Comparison of ENCODE assay signal across 12 cellular contexts in the genomic region with DNA sequence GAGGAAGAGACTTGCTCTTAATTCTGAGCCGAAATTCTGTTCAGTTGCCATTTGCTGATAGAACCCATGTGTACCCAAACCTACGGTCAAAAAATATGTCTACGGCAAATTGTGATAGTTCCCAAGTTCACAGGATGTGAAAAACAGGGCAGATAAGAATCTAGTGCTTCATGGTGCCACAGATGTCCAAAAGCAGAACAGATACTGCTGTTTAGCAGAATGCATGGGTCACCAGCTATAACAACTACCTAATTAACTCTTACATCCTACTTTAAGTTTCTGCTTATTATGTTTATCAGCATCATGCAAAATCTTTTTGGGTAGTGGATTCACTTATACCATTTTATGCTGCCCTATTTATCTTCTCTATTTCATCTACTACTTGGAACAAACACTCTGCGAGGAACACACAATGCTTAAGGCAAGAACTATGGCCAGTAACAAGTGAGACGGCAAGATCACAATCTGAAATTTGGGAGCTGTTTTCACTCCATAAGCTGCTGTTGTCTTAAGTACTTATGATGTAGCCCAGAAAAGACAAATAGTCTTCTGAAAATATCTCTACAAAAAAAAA.
A peak's percentile ranks its signal among the peaks of the same experiment; 100 is the strongest.
DNase-seq lines count a peak whose midpoint lies in the region; ATAC-seq and TF ChIP-seq lines count a peak whose summit lies in the region.
"Had no signal": no experiment of that assay in that cellular context is flagged by ENCODE, and none has a peak within 500 bp of the region (broad histone marks: within the 10 kb centered on the region; RNA-seq: fewer than 3 reads in every experiment).

No MANE protein-coding gene starts in this region.

- no peaks in the 10 kb centered on the region for H3K79me2 ChIP-seq in OCI-LY3 (ENCODE audit: low read length)
- no peaks in the 10 kb centered on the region for H3K79me2 ChIP-seq in GM23248 (ENCODE audit: insufficient read depth)

- no peaks in the 10 kb centered on the region for H3K4me1 Mint-ChIP-seq in HFFc6 (ENCODE audit: low read depth)

- no peak overlapping the region for H3K27ac Mint-ChIP-seq in HFFc6

- ATAC-seq in GM18502 (IDR thresholded peaks at IDR 0.05; ENCODE audit: poor library complexity, unreplicated experiment): peak; percentile 100
- ATAC-seq in GM21390 (IDR thresholded peaks at IDR 0.05; ENCODE audit: unreplicated experiment): peak; percentile 95
- peak; percentile 100 for ATAC-seq in HG03135 (IDR thresholded peaks at IDR 0.05; ENCODE audit: unreplicated experiment)
- ATAC-seq in gastroesophageal sphincter: no peak

- TF ChIP-seq CTCF in OCI-LY3 (IDR thresholded peaks at IDR 0.05; ENCODE audit: low read depth, low read length) (no peak), HFFc6 (IDR thresholded peaks at IDR 0.05) (no peak), gastroesophageal sphincter (IDR thresholded peaks at IDR 0.05) (no peak)

- H2AFZ ChIP-seq in OCI-LY3 (ENCODE audit: low read depth, low read length): no peak overlapping the region
- H2AFZ ChIP-seq in GM23248: no peak overlapping the region

- H3K27me3 Mint-ChIP-seq in HFFc6 (ENCODE audit: insufficient read depth): no peaks in the 10 kb centered on the region; the same call in 1 of the 2 replicates

- TF ChIP-seq POLR2A in gastroesophageal sphincter (IDR thresholded peaks at IDR 0.05): no peak

- H3K36me3 ChIP-seq in OCI-LY3 (replicated peaks; ENCODE audit: low read depth, low read length) (no peaks in the 10 kb centered on the region), gastroesophageal sphincter (no peaks in the 10 kb centered on the region), GM23248 (ENCODE audit: low read depth) (no peaks in the 10 kb centered on the region)
- H3K36me3 ChIP-seq: BLaER1, colonic mucosa had no signal

- in situ Hi-C loops in GM23248 (cut with MboI): no loop called here

- H3K4me2 ChIP-seq in OCI-LY3 (ENCODE audit: low read length) (peak overlapping the region; percentile 85), GM23248 (ENCODE audit: unreplicated experiment) (no peak overlapping the region)
- H3K4me2 ChIP-seq: BLaER1 had no signal

- 48 to 63% methylated on average over 4 to 5 of the region's 5 CpGs for WGBS in gastroesophageal sphincter (ENCODE audit: low coverage in 1 of 2), 2 donors
- 25 to 27% methylated on average over 5 of the region's 5 CpGs for WGBS in GM23248 (ENCODE audit: low coverage in 1 of 2, low lambda C conversion rate in 2 of 2, missing lambda C conversion rate in 2 of 2), 2 experiments

- no peak for DNase-seq in HFFc6
- DNase-seq in GM23248: no peak
- no peak for DNase-seq in amniotic stem cell (lab: John Stamatoyannopoulos, UW)
- DNase-seq: activated gamma-delta T cell treated with Interleukin-2 at 50 U/mL for 16 hours, colonic mucosa, NCI-H526 treated with DMSO at 0.1 percent for 48 hours had no signal

- no peaks in the 10 kb centered on the region for H3K9me3 ChIP-seq in OCI-LY3 (ENCODE audit: insufficient read depth, low read length)
- H3K9me3 ChIP-seq in gastroesophageal sphincter: peaks cover 0 to 8% (median 0%) of the 10 kb centered on the region in 3 donors
- H3K9me3 ChIP-seq in GM23248 (ENCODE audit: low read depth): no peaks in the 10 kb centered on the region
- H3K9me3 ChIP-seq: BLaER1, colonic mucosa had no signal

- H3K4me1 ChIP-seq in OCI-LY3 (ENCODE audit: low read length) (peaks cover 18% of the 10 kb centered on the region), gastroesophageal sphincter (no peaks in the 10 kb centered on the region), GM23248 (ENCODE audit: insufficient read depth) (no peaks in the 10 kb centered on the region)
- H3K4me1 ChIP-seq: BLaER1, colonic mucosa had no signal

- H3K4me3 ChIP-seq in OCI-LY3 (ENCODE audit: low read length) (peak overlapping the region; percentile 61), gastroesophageal sphincter (no peak overlapping the region), GM23248 (no peak overlapping the region)
- H3K4me3 ChIP-seq: BLaER1, colonic mucosa had no signal

- TF ChIP-seq EP300 in gastroesophageal sphincter (IDR thresholded peaks at IDR 0.05): no peak

- H3K9me3 Mint-ChIP-seq in HFFc6: peaks cover 29% of the 10 kb centered on the region

- no peaks in the 10 kb centered on the region for H3K9me2 ChIP-seq in GM23248 (ENCODE audit: insufficient read depth)

- peak overlapping the region; percentile 30; the same call in 1 of the 2 replicates for H3K27ac ChIP-seq in OCI-LY3 (ENCODE audit: low read length)
- H3K27ac ChIP-seq in gastroesophageal sphincter: no peak overlapping the region
- H3K27ac ChIP-seq in GM23248: no peak overlapping the region
- H3K27ac ChIP-seq: BLaER1, colonic mucosa had no signal

- H3K36me3 Mint-ChIP-seq in HFFc6 (ENCODE audit: low read depth): no peaks in the 10 kb centered on the region

- H3K9ac ChIP-seq in OCI-LY3 (ENCODE audit: low read length) (no peak overlapping the region; the same call in 1 of the 2 replicates), GM23248 (no peak overlapping the region)
- H3K9ac ChIP-seq: BLaER1 had no signal

- H3K27me3 ChIP-seq in OCI-LY3 (ENCODE audit: low read depth, low read length) (peaks cover 30% of the 10 kb centered on the region), gastroesophageal sphincter (no peaks in the 10 kb centered on the region), GM23248 (replicated peaks; ENCODE audit: insufficient read depth) (no peaks in the 10 kb centered on the region)
- H3K27me3 ChIP-seq: BLaER1, colonic mucosa had no signal

- no peaks in the 10 kb centered on the region for H3F3A ChIP-seq in GM23248 (ENCODE audit: insufficient read depth)

- H4K20me1 ChIP-seq in OCI-LY3 (ENCODE audit: insufficient read depth, low read length): no peaks in the 10 kb centered on the region
- no peaks in the 10 kb centered on the region for H4K20me1 ChIP-seq in GM23248 (ENCODE audit: insufficient read depth)
- H4K20me1 ChIP-seq: BLaER1 had no signal

- no peak overlapping the region for H3K4me3 Mint-ChIP-seq in HFFc6
